ENCODE assay signal across 16 cellular contexts in genomic region chr17:17358866-17359265, GRCh38.
"Had no signal": no experiment of that assay in that cellular context is flagged by ENCODE, and none has a peak within 500 bp of the region (broad histone marks: within the 10 kb centered on the region; RNA-seq: fewer than 3 reads in every experiment).

No MANE protein-coding gene starts in this region.

- H3K36me3 ChIP-seq: esophagus muscularis mucosa, sigmoid colon, stomach, thyroid gland had no signal

- DNase-seq: cortex of kidney; effector memory CD4-positive, alpha-beta T cell; foreskin keratinocyte; kidney; left cardiac atrium; mesendoderm; naive thymus-derived CD4-positive, alpha-beta T cell; nephron progenitor cell; sigmoid colon; stimulated activated CD4-positive, alpha-beta T cell treated with anti-CD3 and anti-CD28 coated beads, Interleukin-12 subunit alpha, Interleukin-12 subunit beta, amount 100 ng/mL, for 4 hours; stimulated activated naive CD4-positive, alpha-beta T cell; stomach; thyroid gland had no signal

- H3K4me3 ChIP-seq: esophagus muscularis mucosa, sigmoid colon, skin epidermis, stomach, thyroid gland had no signal

- H3K27ac ChIP-seq: epithelial cell of prostate, esophagus muscularis mucosa, foreskin keratinocyte, sigmoid colon, skin epidermis, stomach had no signal

- ATAC-seq: foreskin keratinocyte; left cardiac atrium; naive thymus-derived CD4-positive, alpha-beta T cell had no signal

- H3K9me3 ChIP-seq: stomach, thyroid gland had no signal

- H3K4me1 ChIP-seq: foreskin keratinocyte had no signal

- H3K27me3 ChIP-seq: thyroid gland had no signal
